Comparison of ENCODE assay signal across 18 cellular contexts in genomic region chr4:86326399-86326798, GRCh38.
"Had no signal": no experiment of that assay in that cellular context is flagged by ENCODE, and none has a peak within 500 bp of the region (broad histone marks: within the 10 kb centered on the region; RNA-seq: fewer than 3 reads in every experiment).

No MANE protein-coding gene starts in this region.

- DNase-seq: activated B cell treated with CpG ODN at 0.5 μM for 24 hours; activated CD4-positive, alpha-beta T cell treated with anti-CD3 and anti-CD28 coated beads for 36 hours; activated CD4-positive, alpha-beta T cell treated with anti-CD3 and anti-CD28 coated beads, Interleukin-2, amount 50 U/mL, for 4 hours; activated CD8-positive, alpha-beta memory T cell treated with anti-CD3 and anti-CD28 coated beads, Interleukin-2, amount 50 U/mL, for 48 hours; activated naive CD4-positive, alpha-beta T cell; activated T-cell treated with anti-CD3 and anti-CD28 coated beads, Interleukin-2, amount 50 U/mL, for 4 hours; effector CD4-positive, alpha-beta T cell; erythroblast; glutamatergic neuron; immature natural killer cell; left ventricle myocardium inferior; ovary; spleen; stimulated activated CD4-positive, alpha-beta T cell treated with anti-CD3 and anti-CD28 coated beads, Interleukin-4, amount 100 ng/mL, for 24 hours; stimulated activated naive CD4-positive, alpha-beta T cell treated with Interleukin-2 at 50 U/mL for 16 hours; T-helper 9 cell; upper lobe of right lung had no signal

- ATAC-seq: activated CD4-positive, alpha-beta T cell treated with anti-CD3 and anti-CD28 coated beads for 36 hours; activated T-cell treated with anti-CD3 and anti-CD28 coated beads, Interleukin-2, amount 50 U/mL, for 4 hours; natural killer cell treated with Interleukin-12 subunit alpha and Interleukin-12 subunit beta and Interleukin-15 and Interleukin-18, amount 100 ng/mL, for 72 hours; upper lobe of right lung had no signal
